In the genomic region with DNA sequence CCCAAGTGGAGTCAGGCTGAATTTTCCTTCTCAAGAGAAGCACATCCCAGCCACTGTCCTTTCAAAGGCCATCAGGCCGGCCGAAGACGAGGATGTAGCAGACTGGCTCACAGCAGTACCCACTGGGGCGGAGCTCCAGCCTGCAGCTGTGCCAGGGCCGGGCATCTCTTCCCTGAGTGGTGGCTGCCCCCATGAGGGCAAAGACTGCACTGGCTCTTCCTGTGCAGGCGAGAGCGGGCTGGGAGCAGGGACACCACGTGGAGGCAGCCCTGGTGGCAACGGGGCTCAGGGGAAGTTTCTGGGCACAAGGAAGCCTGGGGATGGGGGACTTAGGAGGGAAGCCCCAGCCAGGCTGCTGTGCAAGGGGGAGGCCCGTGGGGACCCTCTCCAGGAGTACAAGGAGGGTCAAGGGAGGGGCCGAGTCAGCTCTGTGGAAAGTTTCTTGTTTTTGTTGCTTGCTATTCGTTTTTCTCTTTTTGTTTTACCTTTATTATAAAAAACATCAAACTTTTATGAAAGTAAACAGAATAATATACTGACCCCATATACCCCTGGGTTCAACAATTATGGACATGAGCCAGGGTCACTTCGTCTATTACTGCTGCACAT, we compare ENCODE assay signal across 8 cellular contexts.
DNase-seq lines count a peak whose midpoint lies in the region; ATAC-seq and TF ChIP-seq lines count a peak whose summit lies in the region.

No MANE protein-coding gene starts in this region.

- H3K4me1 ChIP-seq in foreskin keratinocyte = no peaks in the 10 kb centered on the region

- H3K4me3 Mint-ChIP-seq in activated T-cell treated with anti-CD3 and anti-CD28 coated beads, Interleukin-2, amount 50 U/mL, for 24 hours = no peak overlapping the region

- peaks cover 2% of the 10 kb centered on the region for H3K4me1 Mint-ChIP-seq in activated T-cell treated with anti-CD3 and anti-CD28 coated beads, Interleukin-2, amount 50 U/mL, for 24 hours (ENCODE audit: low read depth)

- ATAC-seq in HG03108 (IDR thresholded peaks at IDR 0.05; ENCODE audit: unreplicated experiment) = peak; percentile 81
- peak; percentile 94 for ATAC-seq in foreskin keratinocyte
- ATAC-seq in GM21381 (IDR thresholded peaks at IDR 0.05; ENCODE audit: unreplicated experiment) = no peak

- no peak overlapping the region for H3K27ac Mint-ChIP-seq in activated T-cell treated with anti-CD3 and anti-CD28 coated beads, Interleukin-2, amount 50 U/mL, for 24 hours

- no peaks in the 10 kb centered on the region for H3K9me3 Mint-ChIP-seq in activated T-cell treated with anti-CD3 and anti-CD28 coated beads, Interleukin-2, amount 50 U/mL, for 24 hours

- in situ Hi-C loops in Caki2 (cut with HindIII; ENCODE audit: low pct_unique_long_range_greater_than_20kb, low sequenced_read_pairs) = no loop called here

- peak; percentile 90 for TF ChIP-seq CTCF in foreskin keratinocyte (conservative IDR thresholded peaks at IDR 0.05)

- no peaks in the 10 kb centered on the region for H3K36me3 Mint-ChIP-seq in activated T-cell treated with anti-CD3 and anti-CD28 coated beads, Interleukin-2, amount 50 U/mL, for 24 hours (ENCODE audit: low read depth)

- DNase-seq in Caki2 (ENCODE audit: low read depth) (peak; percentile 40), NCI-H524 (lab: John Stamatoyannopoulos, UW) (peak; percentile 71 to 91), foreskin keratinocyte (peak; percentile 24 to 52), occipital lobe (lab: John Stamatoyannopoulos, UW) (peak; percentile 54)
- DNase-seq in activated T-cell treated with anti-CD3 and anti-CD28 coated beads, Interleukin-2, amount 50 U/mL, for 24 hours = peak; percentile 50
- DNase-seq in central memory CD4-positive, alpha-beta T cell = no peak

- H3K27me3 ChIP-seq in foreskin keratinocyte = peaks cover 6% of the 10 kb centered on the region

- H3K27ac ChIP-seq in foreskin keratinocyte = no peak overlapping the region

- peaks cover 14% of the 10 kb centered on the region for H3K27me3 Mint-ChIP-seq in activated T-cell treated with anti-CD3 and anti-CD28 coated beads, Interleukin-2, amount 50 U/mL, for 24 hours
